ENCODE assay signal across 8 cellular contexts in genomic region chr12:6688543-6688999, GRCh38. TPM values are rescaled to one million over a fixed set of nuclear protein-coding genes. Genes with fewer than 3 reads are reported as not detected.
DNase-seq lines count a peak whose midpoint lies in the region; ATAC-seq, FAIRE-seq and TF ChIP-seq lines count a peak whose summit lies in the region.

No MANE protein-coding gene starts in this region.

- no peak overlapping the region for H3K4ac ChIP-seq in H9 (ENCODE audit: low read depth, low read length)

- H3K9me2 ChIP-seq in DOHH2 (replicated peaks; ENCODE audit: control insufficient read depth, low read length) = no peaks in the 10 kb centered on the region

- H4K91ac ChIP-seq in H9 (ENCODE audit: insufficient read length, low read depth, low read length) = no peak overlapping the region

- no peak overlapping the region for H2BK20ac ChIP-seq in H9 (ENCODE audit: low read depth, low read length, poor library complexity, severe bottlenecking)

- no peaks in the 10 kb centered on the region for H3K9me3 ChIP-seq in DOHH2 (ENCODE audit: control insufficient read depth, insufficient read depth, low read length)
- no peaks in the 10 kb centered on the region for H3K9me3 ChIP-seq in H9 (ENCODE audit: control insufficient read depth, low read depth, low read length)

- DNase-seq in H9 = no peak
- no peak for DNase-seq in bronchial epithelial cell (ENCODE audit: low read depth)
- DNase-seq in left lobe of liver (ENCODE audit: low spot score) = peak; percentile 56
- peak; percentile 16 to 56 for DNase-seq in stimulated activated CD8-positive, alpha-beta memory T cell treated with anti-CD3 and anti-CD28 coated beads, Interleukin-7, amount 100 ng/mL, for 1 hour (ENCODE audit: low read depth in 2 of 2)
- no peak for DNase-seq in A172 (ENCODE audit: low spot score)
- DNase-seq in HuH-7.5 (ENCODE audit: low spot score) = no peak

- peaks cover 8% of the 10 kb centered on the region for H3K23me2 ChIP-seq in H9 (ENCODE audit: insufficient read length, low read depth, low read length, poor library complexity, severe bottlenecking)

- peak overlapping the region; percentile 96 to 98 (median 97); a peak in 6 of 7 replicates for H3K27ac Mint-ChIP-seq in H9

- no peak overlapping the region for H3T11ph ChIP-seq in H9 (ENCODE audit: low read length)

- no peak overlapping the region for H2BK5ac ChIP-seq in H9 (ENCODE audit: insufficient read length, low read length)

- H4K20me1 ChIP-seq in DOHH2 (ENCODE audit: control insufficient read depth, insufficient read depth, low read depth, low read length) (peaks cover 7% of the 10 kb centered on the region), H9 (ENCODE audit: control insufficient read depth, insufficient read depth, insufficient read length) (no peaks in the 10 kb centered on the region)

- ATAC-seq in left lobe of liver = no peak

- no peak overlapping the region for H3K23ac ChIP-seq in H9 (ENCODE audit: insufficient read length, low read depth, low read length)

- H3K4me3 ChIP-seq in DOHH2 (ENCODE audit: low read length) = peak overlapping the region; percentile 87
- peak overlapping the region; percentile 64 for H3K4me3 ChIP-seq in bronchial epithelial cell (ENCODE audit: low read depth, low read length)

- WGBS in H9 (ENCODE audit: extremely low coverage, insufficient read length, low lambda C conversion rate) = no CpG with 5 or more reads among the region's 13 CpGs

- no peaks in the 10 kb centered on the region for H3K9me3 Mint-ChIP-seq in H9

- peak overlapping the region; percentile 27 for H3K14ac ChIP-seq in H9 (ENCODE audit: insufficient read depth, low read length)

- H3K4me3 Mint-ChIP-seq in H9 = peak overlapping the region; percentile 94 to 97

- H4K5ac ChIP-seq in H9 (ENCODE audit: insufficient read length, low read depth, low read length) = no peak overlapping the region

- no peaks in the 10 kb centered on the region for H3K27me3 ChIP-seq in DOHH2 (ENCODE audit: control insufficient read depth, low read length)
- no peaks in the 10 kb centered on the region for H3K27me3 ChIP-seq in H9 (ENCODE audit: insufficient read depth, low read length)
- H3K27me3 ChIP-seq in bronchial epithelial cell (ENCODE audit: control insufficient read depth, insufficient read depth, low read length) = no peaks in the 10 kb centered on the region

- H3K79me1 ChIP-seq in H9 (ENCODE audit: insufficient read depth, low read depth, low read length, poor library complexity, severe bottlenecking) = peaks cover 3% of the 10 kb centered on the region

- H3K79me2 ChIP-seq in DOHH2 (ENCODE audit: control insufficient read depth, low read length) (peaks cover 80% of the 10 kb centered on the region), H9 (ENCODE audit: insufficient read depth, low read length) (peaks cover 21% of the 10 kb centered on the region; the same call in 1 of the 2 replicates)

- H2AK5ac ChIP-seq in H9 (ENCODE audit: insufficient read length, low read length) = no peak overlapping the region

- no peak overlapping the region for H2BK12ac ChIP-seq in H9 (ENCODE audit: insufficient read length, low read depth, low read length)

- H3K4me1 ChIP-seq in DOHH2 (ENCODE audit: control insufficient read depth, low read length) (peaks cover 62% of the 10 kb centered on the region), H9 (ENCODE audit: insufficient read depth, low read length) (no peaks in the 10 kb centered on the region)

- FAIRE-seq in bronchial epithelial cell (lab: Jason Lieb, UNC) = no peak

- H3K4me1 Mint-ChIP-seq in H9 = peaks cover 14 to 27% of the 10 kb centered on the region in 2 experiments

- TF ChIP-seq CTCF in DOHH2 (IDR thresholded peaks at IDR 0.05; ENCODE audit: low read depth, low read length, poor library complexity, severe bottlenecking) = no peak
- no peak for TF ChIP-seq CTCF in H9 (conservative IDR thresholded peaks at IDR 0.05)
- TF ChIP-seq CTCF in bronchial epithelial cell (IDR thresholded peaks at IDR 0.05; ENCODE audit: insufficient read depth, low read length, severe bottlenecking) = no peak

- H2AFZ ChIP-seq in H9 (ENCODE audit: low read length) = no peak overlapping the region

- H2BK120ac ChIP-seq in H9 (ENCODE audit: low read depth, low read length, poor library complexity, severe bottlenecking) = no peak overlapping the region

- H3K36me3 Mint-ChIP-seq in H9 (ENCODE audit: insufficient read depth in 1 of 3, low read depth in 3 of 3) = peaks cover 3 to 14% (median 13%) of the 10 kb centered on the region in 3 experiments; a peak in 4 of 7 replicates

- H3K18ac ChIP-seq in H9 (ENCODE audit: insufficient read length, low read depth, low read length) = no peak overlapping the region

- H3K4me2 ChIP-seq in DOHH2 (ENCODE audit: low read length) (peak overlapping the region; percentile 74), H9 (ENCODE audit: insufficient read depth, insufficient read length, low read length) (peak overlapping the region; percentile 61)

- H3K9ac ChIP-seq in H9 (ENCODE audit: extremely low read depth, insufficient read length, low read length) = peak overlapping the region; percentile 70

- no peak overlapping the region for H3K56ac ChIP-seq in H9 (ENCODE audit: insufficient read length, low read depth, low read length)

- H3K27ac ChIP-seq in DOHH2 (ENCODE audit: low read depth, low read length) (peak overlapping the region; percentile 84), H9 (ENCODE audit: insufficient read length, low read depth, low read length) (no peak overlapping the region)

- H3F3A ChIP-seq in DOHH2 (ENCODE audit: control insufficient read depth, insufficient read depth) = peaks cover 11% of the 10 kb centered on the region

- H2BK15ac ChIP-seq in H9 (ENCODE audit: low read depth, low read length) = no peak overlapping the region

- peaks cover 57% of the 10 kb centered on the region for H3K36me3 ChIP-seq in DOHH2 (ENCODE audit: control insufficient read depth, low read length)
- H3K36me3 ChIP-seq in bronchial epithelial cell (ENCODE audit: control insufficient read depth, insufficient read depth, low read length) = no peaks in the 10 kb centered on the region

- peaks cover 3% of the 10 kb centered on the region for H3K27me3 Mint-ChIP-seq in H9 (ENCODE audit: low read depth)

- H4K8ac ChIP-seq in H9 (replicated peaks; ENCODE audit: insufficient read length, low read depth, low read length) = no peak overlapping the region

TF ChIP-seq in PFSK-1, 5 proteins besides CTCF, POLR2A, EP300 and RAD21:
- TF ChIP-seq TAF1 (IDR thresholded peaks at IDR 0.05; ENCODE audit: borderline replicate concordance, insufficient read depth, low read length) (no peak), FOXP2 (optimal IDR thresholded peaks at IDR 0.05; ENCODE audit: borderline replicate concordance, extremely low read depth, extremely low read length, insufficient read depth) (no peak), SIN3A (IDR thresholded peaks at IDR 0.05; ENCODE audit: borderline replicate concordance, insufficient read depth, low read length) (0 out of 2 replicates have a peak, but pooled peaks have one; percentile 82)

RNA-seq across cellular contexts. Expression of gene ZNF384, which starts 0.6 kb away (rescaled TPM):
- total RNA-seq in H9 (2021) = 83.5 and 88.0 TPM in 2 replicates
- 89.9 TPM for polyA plus RNA-seq in PFSK-1 (2012; ENCODE audit: insufficient read length, low read depth)
- total RNA-seq in bronchial epithelial cell = 5.3 and 7.0 TPM in 2 replicates
- 20.3 TPM for total RNA-seq in left lobe of liver
- total RNA-seq in A172 (2014; rRNA removed; shearing (Covaris generic)) = 6.4 and 9.2 TPM in 2 replicates

RNA-seq across cellular contexts. Expression of gene PIANP, which starts 12.0 kb away (rescaled TPM):
- 5.2 and 6.6 TPM in 2 replicates for total RNA-seq in H9 (2021)
- 1.9 TPM for polyA plus RNA-seq in PFSK-1 (2012; ENCODE audit: insufficient read length, low read depth)
- total RNA-seq in bronchial epithelial cell = not detected in 2 replicates
- not detected for total RNA-seq in left lobe of liver
- total RNA-seq in A172 (2014; rRNA removed; shearing (Covaris generic)) = 0.24 and 2.3 TPM in 2 replicates

RNA-seq across cellular contexts. Expression of gene ING4, which starts 25.7 kb away (rescaled TPM):
- total RNA-seq in H9 (2021) (20.1 TPM in 2 replicates), bronchial epithelial cell (15.3 and 22.0 TPM in 2 replicates), left lobe of liver (14.4 TPM)
- polyA plus RNA-seq in PFSK-1 (2012; ENCODE audit: insufficient read length, low read depth) = 14.0 TPM
- 23.7 and 27.4 TPM in 2 replicates for total RNA-seq in A172 (2014; rRNA removed; shearing (Covaris generic))

RNA-seq across cellular contexts. Expression of gene COPS7A, which starts 35.3 kb away (rescaled TPM):
- total RNA-seq in H9 (2021) = 34.2 and 35.9 TPM in 2 replicates
- 126 TPM for polyA plus RNA-seq in PFSK-1 (2012; ENCODE audit: insufficient read length, low read depth)
- total RNA-seq in bronchial epithelial cell = 63.7 and 86.0 TPM in 2 replicates
- 31.1 TPM for total RNA-seq in left lobe of liver
- 40.7 and 45.7 TPM in 2 replicates for total RNA-seq in A172 (2014; rRNA removed; shearing (Covaris generic))

RNA-seq across cellular contexts. Expression of gene ACRBP, which starts 41.3 kb away (rescaled TPM):
- total RNA-seq in H9 (2021) (1.3 and 1.9 TPM in 2 replicates), bronchial epithelial cell (under 0.01 and 0.51 TPM in 2 replicates), left lobe of liver (3.2 TPM)
- 1.2 TPM for polyA plus RNA-seq in PFSK-1 (2012; ENCODE audit: insufficient read length, low read depth)
- total RNA-seq in A172 (2014; rRNA removed; shearing (Covaris generic)) = 0.65 TPM in 1 of 2 replicates, not detected in the other

Comparison
In these comparisons a context has a peak if more than half of its experiments do, and no peak if none do; other contexts are left out.
1. DNase-seq: peak in left lobe of liver (single experiment) and stimulated activated CD8-positive, alpha-beta memory T cell treated with anti-CD3 and anti-CD28 coated beads, Interleukin-7, amount 100 ng/mL, for 1 hour (2 of 2); none in H9 (single experiment), bronchial epithelial cell (single experiment), A172 (single experiment) and HuH-7.5 (single experiment).